In the genomic region with DNA sequence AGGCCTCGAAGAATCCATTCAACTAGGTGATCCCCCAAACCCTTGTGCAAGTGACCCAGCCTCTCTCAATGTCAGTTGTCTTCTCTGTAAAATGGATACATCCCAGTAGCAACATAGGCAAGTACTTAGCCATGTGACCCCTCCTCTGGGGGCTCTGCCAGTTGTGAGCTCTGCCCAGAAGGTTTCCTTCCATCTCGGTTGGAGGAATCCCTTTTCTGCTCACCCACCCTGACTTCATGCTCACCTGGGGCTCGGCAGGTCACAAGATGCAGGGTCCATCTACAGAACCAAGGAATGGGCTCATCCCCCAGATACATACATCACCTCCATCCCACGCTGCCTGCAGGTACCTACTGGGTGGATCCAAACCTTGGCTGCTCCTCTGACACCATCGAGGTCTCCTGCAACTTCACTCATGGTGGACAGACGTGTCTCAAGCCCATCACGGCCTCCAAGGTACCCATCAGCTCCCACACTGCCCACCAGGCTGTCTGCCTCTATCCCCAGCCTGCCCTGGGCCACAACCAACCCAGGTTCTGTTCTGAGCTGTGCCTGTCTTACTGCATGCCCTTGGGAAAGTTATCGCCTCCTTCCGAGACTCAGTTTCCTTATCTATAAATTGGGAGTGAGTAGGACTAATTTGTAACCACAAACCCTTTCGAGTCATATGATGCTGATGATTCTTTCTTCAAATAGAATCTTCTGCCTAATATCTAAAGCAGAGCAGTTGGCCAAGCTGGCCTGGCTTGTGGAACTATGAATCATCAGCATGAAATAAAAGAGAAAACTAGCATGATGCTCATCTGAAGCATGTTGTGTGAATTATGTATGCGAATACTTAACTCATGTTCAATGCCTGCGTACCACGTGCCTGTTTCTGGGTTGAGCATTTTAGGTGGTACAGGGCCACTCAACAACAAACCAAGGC, we compare ENCODE assay signal across 21 cellular contexts. TPM values are rescaled to one million over a fixed set of nuclear protein-coding genes. Genes with fewer than 3 reads are reported as not detected.
DNase-seq lines count a peak whose midpoint lies in the region; ATAC-seq and TF ChIP-seq lines count a peak whose summit lies in the region.
"Had no signal": no experiment of that assay in that cellular context is flagged by ENCODE, and none has a peak within 500 bp of the region (broad histone marks: within the 10 kb centered on the region; RNA-seq: fewer than 3 reads in every experiment).

No MANE protein-coding gene starts in this region.

- H3K27ac ChIP-seq in GM23248: no peak overlapping the region
- no peak overlapping the region for H3K27ac ChIP-seq in spleen
- H3K27ac ChIP-seq: ascending aorta, HL-60 had no signal

- H3K9me3 ChIP-seq in GM23248 (ENCODE audit: low read depth) (no peaks in the 10 kb centered on the region), spleen (no peaks in the 10 kb centered on the region)
- H3K9me3 ChIP-seq: ascending aorta had no signal

- WGBS in GM23248 (ENCODE audit: low coverage in 1 of 2, low lambda C conversion rate in 2 of 2, missing lambda C conversion rate in 2 of 2), 2 experiments: 67 to 68% methylated on average over 13 of the region's 13 CpGs
- 82 to 90% (median 90%) methylated on average over 12 to 13 of the region's 13 CpGs for WGBS in spleen, 5 donors

- DNase-seq in GM23248: peak; percentile 79
- DNase-seq in activated CD8-positive, alpha-beta memory T cell treated with anti-CD3 and anti-CD28 coated beads, Interleukin-2, amount 50 U/mL, for 48 hours: peak; percentile 46
- peak; percentile 68 for DNase-seq in fibroblast of peridontal ligament (ENCODE audit: extremely low read depth)
- DNase-seq in spleen: peak; percentile 28
- DNase-seq in activated CD4-positive, CD25-positive, alpha-beta regulatory T cell (lab: John Stamatoyannopoulos, UW): no peak
- no peak for DNase-seq in central memory CD4-positive, alpha-beta T cell
- DNase-seq: activated CD4-positive, alpha-beta T cell treated with anti-CD3 and anti-CD28 coated beads for 36 hours; CD4-positive, alpha-beta memory T cell; effector memory CD4-positive, alpha-beta T cell; immature natural killer cell; NCI-H1417; NK-92 treated with Interleukin-12 subunit alpha and Interleukin-12 subunit beta, amount 100 ng/mL, for 24 hours; occipital lobe; T-helper 2 cell had no signal

- H3K36me3 ChIP-seq in GM23248 (ENCODE audit: low read depth) (no peaks in the 10 kb centered on the region), spleen (no peaks in the 10 kb centered on the region)

- no peaks in the 10 kb centered on the region for H4K20me1 ChIP-seq in GM23248 (ENCODE audit: insufficient read depth)

- ATAC-seq in GM21447 (IDR thresholded peaks at IDR 0.05; ENCODE audit: unreplicated experiment): no peak
- ATAC-seq: activated CD4-positive, alpha-beta T cell treated with anti-CD3 and anti-CD28 coated beads for 36 hours; activated T-helper 17 cell treated with anti-CD3 and anti-CD28 coated beads, Interleukin-2, amount 50 U/mL, for 72 hours; GM12878; stimulated activated naive CD8-positive, alpha-beta T cell treated with anti-CD3 and anti-CD28 coated beads, Interleukin-15, amount 100 ng/mL, for 72 hours had no signal

- no peak overlapping the region for H3K4me3 ChIP-seq in GM23248
- H3K4me3 ChIP-seq in spleen: no peak overlapping the region
- H3K4me3 ChIP-seq: ascending aorta, GM12878 had no signal

- no peak overlapping the region for H2AFZ ChIP-seq in GM23248

- in situ Hi-C loops in GM23248 (cut with MboI): no loop called here

- H3K9ac ChIP-seq in GM23248: no peak overlapping the region

- H3K79me2 ChIP-seq in GM23248 (ENCODE audit: insufficient read depth): no peaks in the 10 kb centered on the region

- no peak for TF ChIP-seq CTCF in spleen (IDR thresholded peaks at IDR 0.05 in 8 of 11, conservative IDR thresholded peaks at IDR 0.05 in 3 of 11)

- no peaks in the 10 kb centered on the region for H3K4me1 ChIP-seq in GM23248 (ENCODE audit: insufficient read depth)
- peaks cover 3 to 13% (median 10%) of the 10 kb centered on the region in 6 donors for H3K4me1 ChIP-seq in spleen

- H3K27me3 ChIP-seq in GM23248 (replicated peaks; ENCODE audit: insufficient read depth) (no peaks in the 10 kb centered on the region), spleen (replicated peaks in 1 of 7) (peaks cover 0 to 5% (median 0%) of the 10 kb centered on the region in 7 donors)
- H3K27me3 ChIP-seq: ascending aorta had no signal

- no peaks in the 10 kb centered on the region for H3K9me2 ChIP-seq in GM23248 (ENCODE audit: insufficient read depth)

- no peak for TF ChIP-seq POLR2A in spleen (IDR thresholded peaks at IDR 0.05)

- no peaks in the 10 kb centered on the region for H3F3A ChIP-seq in GM23248 (ENCODE audit: insufficient read depth)

- intact Hi-C loops in spleen (cut with DNase I; ENCODE audit: low total_unique reads): no loop called here

- H3K4me2 ChIP-seq in GM23248 (ENCODE audit: unreplicated experiment): no peak overlapping the region

RNA-seq across cellular contexts. Expression of gene ORM1, which starts 15.3 kb away (rescaled TPM):
- total RNA-seq in GM23248 (2014; rRNA removed; shearing (Covaris generic)): not detected in 2 replicates
- polyA plus RNA-seq in GM23248 (2016; fragmentation: Nextera tagmentation; extraction: Ambion mirVana) (not detected in 2 replicates), spleen (1 to 10 TPM in 2 of 3 donors, under 1 TPM in 1; 0.99 to 2.0 (median 1.7) TPM)
- 10 to 100 TPM in 2 of 7 donors, 1 to 10 TPM in 4, under 1 TPM in 1; 0.95 to 13.6 (median 6.2) TPM for total RNA-seq in spleen
- total RNA-seq: activated CD4-positive, alpha-beta T cell treated with anti-CD3 and anti-CD28 coated beads for 36 hours; activated T-helper 17 cell treated with anti-CD3 and anti-CD28 coated beads, Interleukin-2, amount 50 U/mL, for 72 hours; CD4-positive, alpha-beta memory T cell; mesothelial cell of epicardium; occipital lobe had no signal
- polyA plus RNA-seq: CD4-positive, alpha-beta memory T cell; GM12878; immature natural killer cell had no signal

RNA-seq across cellular contexts. Expression of gene ORM2, which starts 22.1 kb away (rescaled TPM):
- total RNA-seq in GM23248 (2014; rRNA removed; shearing (Covaris generic)): not detected in 2 replicates
- polyA plus RNA-seq in GM23248 (2016; fragmentation: Nextera tagmentation; extraction: Ambion mirVana): not detected in 2 replicates
- total RNA-seq in spleen: under 1 TPM in 2 of 7 donors, not detected in 5; 0.57 to 0.93 TPM
- polyA plus RNA-seq in spleen: under 1 TPM in 2 of 3 donors, not detected in 1; 0.13 to 0.18 TPM
- total RNA-seq: activated CD4-positive, alpha-beta T cell treated with anti-CD3 and anti-CD28 coated beads for 36 hours; activated T-helper 17 cell treated with anti-CD3 and anti-CD28 coated beads, Interleukin-2, amount 50 U/mL, for 72 hours; CD4-positive, alpha-beta memory T cell; mesothelial cell of epicardium; occipital lobe had no signal
- polyA plus RNA-seq: CD4-positive, alpha-beta memory T cell; GM12878; immature natural killer cell had no signal

Comparison
In these comparisons a context has a peak if more than half of its experiments do, and no peak if none do; other contexts are left out.
1. DNase-seq: peak in GM23248 (single experiment), activated CD8-positive, alpha-beta memory T cell treated with anti-CD3 and anti-CD28 coated beads, Interleukin-2, amount 50 U/mL, for 48 hours (single experiment), fibroblast of peridontal ligament (single experiment) and spleen (single experiment); none in activated CD4-positive, CD25-positive, alpha-beta regulatory T cell (0 of 4) and central memory CD4-positive, alpha-beta T cell (single experiment).